1 cellular context compared by ENCODE assay signal in the genomic region with DNA sequence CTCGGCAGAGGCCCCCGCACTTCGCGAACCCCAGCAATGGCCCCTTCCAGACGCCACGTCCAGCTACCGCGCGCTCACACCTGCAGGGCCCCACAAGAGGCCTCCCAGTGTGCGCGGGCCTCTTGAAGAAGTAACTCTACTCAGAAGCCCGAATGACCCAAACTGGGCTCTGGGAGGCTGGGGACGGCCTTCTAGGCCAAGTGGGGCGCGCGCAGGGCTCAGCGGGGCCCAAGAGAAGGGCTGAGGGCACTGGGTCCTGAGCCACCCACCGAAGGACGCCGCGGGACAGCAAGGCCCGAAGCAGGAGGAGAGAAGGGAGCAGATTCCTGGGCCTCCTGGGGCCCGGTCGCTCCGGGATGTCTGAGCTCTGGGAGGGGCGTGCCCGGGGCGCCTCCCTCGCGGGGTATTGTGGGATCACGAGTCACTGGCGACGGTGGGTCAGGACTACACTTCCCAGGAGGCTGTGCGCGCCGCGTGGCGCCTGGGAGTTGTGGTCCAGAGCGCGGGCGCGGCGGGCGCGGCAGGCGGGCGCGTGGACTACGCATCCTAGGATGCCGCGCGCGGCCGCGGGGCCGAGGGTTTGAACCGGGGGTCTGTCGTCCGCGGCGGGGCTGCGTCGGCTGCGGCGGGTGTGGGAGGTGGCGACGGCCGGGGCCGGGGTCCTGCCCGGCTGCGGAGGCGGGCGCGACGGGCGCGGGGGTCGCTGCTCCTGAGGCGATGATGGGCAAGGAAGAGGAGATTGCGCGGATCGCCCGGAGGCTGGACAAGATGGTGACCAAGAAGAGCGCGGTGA.
TF ChIP-seq lines count a peak whose summit lies in the region.

A gene (plus strand): TSS at position 603 of the 793 bp plus-strand sequence. CDS start 115 bp downstream, at position 718.

TF ChIP-seq in HEK293, 187 proteins besides CTCF, POLR2A, EP300 and RAD21 (continued from another document and continues in another):
- TF ChIP-seq, protein P1, sequence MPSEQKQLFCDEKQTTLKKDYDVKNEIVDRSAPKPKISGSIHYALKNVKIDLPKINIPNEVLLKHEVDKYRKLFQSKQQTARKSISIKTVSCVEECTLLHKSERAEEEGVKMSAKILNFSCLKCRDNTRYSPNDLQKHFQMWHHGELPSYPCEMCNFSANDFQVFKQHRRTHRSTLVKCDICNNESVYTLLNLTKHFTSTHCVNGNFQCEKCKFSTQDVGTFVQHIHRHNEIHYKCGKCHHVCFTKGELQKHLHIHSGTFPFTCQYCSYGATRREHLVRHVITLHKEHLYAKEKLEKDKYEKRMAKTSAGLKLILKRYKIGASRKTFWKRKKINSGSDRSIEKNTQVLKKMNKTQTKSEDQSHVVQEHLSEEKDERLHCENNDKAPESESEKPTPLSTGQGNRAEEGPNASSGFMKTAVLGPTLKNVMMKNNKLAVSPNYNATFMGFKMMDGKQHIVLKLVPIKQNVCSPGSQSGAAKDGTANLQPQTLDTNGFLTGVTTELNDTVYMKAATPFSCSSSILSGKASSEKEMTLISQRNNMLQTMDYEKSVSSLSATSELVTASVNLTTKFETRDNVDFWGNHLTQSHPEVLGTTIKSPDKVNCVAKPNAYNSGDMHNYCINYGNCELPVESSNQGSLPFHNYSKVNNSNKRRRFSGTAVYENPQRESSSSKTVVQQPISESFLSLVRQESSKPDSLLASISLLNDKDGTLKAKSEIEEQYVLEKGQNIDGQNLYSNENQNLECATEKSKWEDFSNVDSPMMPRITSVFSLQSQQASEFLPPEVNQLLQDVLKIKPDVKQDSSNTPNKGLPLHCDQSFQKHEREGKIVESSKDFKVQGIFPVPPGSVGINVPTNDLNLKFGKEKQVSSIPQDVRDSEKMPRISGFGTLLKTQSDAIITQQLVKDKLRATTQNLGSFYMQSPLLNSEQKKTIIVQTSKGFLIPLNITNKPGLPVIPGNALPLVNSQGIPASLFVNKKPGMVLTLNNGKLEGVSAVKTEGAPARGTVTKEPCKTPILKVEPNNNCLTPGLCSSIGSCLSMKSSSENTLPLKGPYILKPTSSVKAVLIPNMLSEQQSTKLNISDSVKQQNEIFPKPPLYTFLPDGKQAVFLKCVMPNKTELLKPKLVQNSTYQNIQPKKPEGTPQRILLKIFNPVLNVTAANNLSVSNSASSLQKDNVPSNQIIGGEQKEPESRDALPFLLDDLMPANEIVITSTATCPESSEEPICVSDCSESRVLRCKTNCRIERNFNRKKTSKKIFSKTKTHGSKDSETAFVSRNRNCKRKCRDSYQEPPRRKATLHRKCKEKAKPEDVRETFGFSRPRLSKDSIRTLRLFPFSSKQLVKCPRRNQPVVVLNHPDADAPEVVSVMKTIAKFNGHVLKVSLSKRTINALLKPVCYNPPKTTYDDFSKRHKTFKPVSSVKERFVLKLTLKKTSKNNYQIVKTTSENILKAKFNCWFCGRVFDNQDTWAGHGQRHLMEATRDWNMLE (tag by site-specific recombination; conservative IDR thresholded peaks at IDR 0.05; ENCODE audit: low read depth), result no peak
- TF ChIP-seq ZNF529 (tag by site-specific recombination; IDR thresholded peaks at IDR 0.05; ENCODE audit: insufficient replicate concordance) (no peak), ZNF37A (tag by site-specific recombination; IDR thresholded peaks at IDR 0.05) (no peak), ZNF426 (tag by site-specific recombination; IDR thresholded peaks at IDR 0.05) (no peak), ZNF302 (tag by site-specific recombination; IDR thresholded peaks at IDR 0.05; ENCODE audit: low read depth) (no peak), ZNF560 (tag by site-specific recombination; IDR thresholded peaks at IDR 0.05; ENCODE audit: borderline replicate concordance) (no peak), GLI2 (tag by site-specific recombination; IDR thresholded peaks at IDR 0.05; ENCODE audit: borderline replicate concordance, low read depth) (no peak), MZF1 (tag by site-specific recombination; IDR thresholded peaks at IDR 0.05; ENCODE audit: borderline replicate concordance) (no peak), ZXDB (tag by site-specific recombination; IDR thresholded peaks at IDR 0.05) (peak; percentile 81), ZNF23 (tag by site-specific recombination; IDR thresholded peaks at IDR 0.05; ENCODE audit: borderline replicate concordance) (no peak), HOXA7 (CRISPR knock-in tag; IDR thresholded peaks at IDR 0.05; ENCODE audit: borderline replicate concordance) (no peak), ZBTB20 (tag by site-specific recombination; IDR thresholded peaks at IDR 0.05) (peak; percentile 100), ZNF548 (tag by site-specific recombination; IDR thresholded peaks at IDR 0.05) (no peak), GLIS2 (tag by site-specific recombination; IDR thresholded peaks at IDR 0.05) (peak; percentile 77), OVOL3 (tag by site-specific recombination; IDR thresholded peaks at IDR 0.05) (no peak), ZNF169 (tag by site-specific recombination; IDR thresholded peaks at IDR 0.05) (no peak), ZNF660 (tag by site-specific recombination; IDR thresholded peaks at IDR 0.05) (no peak), GFI1B (tag by site-specific recombination; IDR thresholded peaks at IDR 0.05) (no peak), ZNF394 (tag by site-specific recombination; IDR thresholded peaks at IDR 0.05; ENCODE audit: borderline replicate concordance) (no peak; the same call in 1 of the 2 replicates), ZNF221 (tag by site-specific recombination; IDR thresholded peaks at IDR 0.05; ENCODE audit: borderline replicate concordance) (no peak), ZNF248 (tag by site-specific recombination; IDR thresholded peaks at IDR 0.05) (no peak), ZFP3 (tag by site-specific recombination; IDR thresholded peaks at IDR 0.05; ENCODE audit: low read depth) (no peak), ZNF48 (tag by site-specific recombination; IDR thresholded peaks at IDR 0.05) (no peak), ZNF473 (tag by site-specific recombination; IDR thresholded peaks at IDR 0.05) (no peak), ZNF350 (tag by site-specific recombination; IDR thresholded peaks at IDR 0.05) (no peak), SP3 (tag by site-specific recombination; IDR thresholded peaks at IDR 0.05) (peak; percentile 85), SALL2 (tag by site-specific recombination; IDR thresholded peaks at IDR 0.05; ENCODE audit: borderline replicate concordance) (no peak), HOXD13 (CRISPR knock-in tag; IDR thresholded peaks at IDR 0.05; ENCODE audit: borderline replicate concordance) (no peak), KLF1 (tag by site-specific recombination; IDR thresholded peaks at IDR 0.05) (peak; percentile 82), ZNF157 (tag by site-specific recombination; IDR thresholded peaks at IDR 0.05) (no peak), ZNF174 (tag by site-specific recombination; IDR thresholded peaks at IDR 0.05) (no peak), ZNF341 (tag by site-specific recombination; IDR thresholded peaks at IDR 0.05; ENCODE audit: low read depth) (no peak), ZNF658 (tag by site-specific recombination; IDR thresholded peaks at IDR 0.05) (no peak), ZNF133 (tag by site-specific recombination; IDR thresholded peaks at IDR 0.05) (no peak)
- TF ChIP-seq, protein P2, sequence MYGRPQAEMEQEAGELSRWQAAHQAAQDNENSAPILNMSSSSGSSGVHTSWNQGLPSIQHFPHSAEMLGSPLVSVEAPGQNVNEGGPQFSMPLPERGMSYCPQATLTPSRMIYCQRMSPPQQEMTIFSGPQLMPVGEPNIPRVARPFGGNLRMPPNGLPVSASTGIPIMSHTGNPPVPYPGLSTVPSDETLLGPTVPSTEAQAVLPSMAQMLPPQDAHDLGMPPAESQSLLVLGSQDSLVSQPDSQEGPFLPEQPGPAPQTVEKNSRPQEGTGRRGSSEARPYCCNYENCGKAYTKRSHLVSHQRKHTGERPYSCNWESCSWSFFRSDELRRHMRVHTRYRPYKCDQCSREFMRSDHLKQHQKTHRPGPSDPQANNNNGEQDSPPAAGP (tag by site-specific recombination; IDR thresholded peaks at IDR 0.05), result peak; percentile 50; the same call in 1 of the 2 replicates
- TF ChIP-seq, protein P3, sequence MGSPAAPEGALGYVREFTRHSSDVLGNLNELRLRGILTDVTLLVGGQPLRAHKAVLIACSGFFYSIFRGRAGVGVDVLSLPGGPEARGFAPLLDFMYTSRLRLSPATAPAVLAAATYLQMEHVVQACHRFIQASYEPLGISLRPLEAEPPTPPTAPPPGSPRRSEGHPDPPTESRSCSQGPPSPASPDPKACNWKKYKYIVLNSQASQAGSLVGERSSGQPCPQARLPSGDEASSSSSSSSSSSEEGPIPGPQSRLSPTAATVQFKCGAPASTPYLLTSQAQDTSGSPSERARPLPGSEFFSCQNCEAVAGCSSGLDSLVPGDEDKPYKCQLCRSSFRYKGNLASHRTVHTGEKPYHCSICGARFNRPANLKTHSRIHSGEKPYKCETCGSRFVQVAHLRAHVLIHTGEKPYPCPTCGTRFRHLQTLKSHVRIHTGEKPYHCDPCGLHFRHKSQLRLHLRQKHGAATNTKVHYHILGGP (tag by site-specific recombination; IDR thresholded peaks at IDR 0.05), result no peak
- TF ChIP-seq, protein P4, sequence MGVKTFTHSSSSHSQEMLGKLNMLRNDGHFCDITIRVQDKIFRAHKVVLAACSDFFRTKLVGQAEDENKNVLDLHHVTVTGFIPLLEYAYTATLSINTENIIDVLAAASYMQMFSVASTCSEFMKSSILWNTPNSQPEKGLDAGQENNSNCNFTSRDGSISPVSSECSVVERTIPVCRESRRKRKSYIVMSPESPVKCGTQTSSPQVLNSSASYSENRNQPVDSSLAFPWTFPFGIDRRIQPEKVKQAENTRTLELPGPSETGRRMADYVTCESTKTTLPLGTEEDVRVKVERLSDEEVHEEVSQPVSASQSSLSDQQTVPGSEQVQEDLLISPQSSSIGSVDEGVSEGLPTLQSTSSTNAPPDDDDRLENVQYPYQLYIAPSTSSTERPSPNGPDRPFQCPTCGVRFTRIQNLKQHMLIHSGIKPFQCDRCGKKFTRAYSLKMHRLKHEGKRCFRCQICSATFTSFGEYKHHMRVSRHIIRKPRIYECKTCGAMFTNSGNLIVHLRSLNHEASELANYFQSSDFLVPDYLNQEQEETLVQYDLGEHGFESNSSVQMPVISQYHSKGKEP (tag by site-specific recombination; IDR thresholded peaks at IDR 0.05), result 0 out of 2 replicates have a peak, but pooled peaks have one; percentile 8
- TF ChIP-seq, protein P5, sequence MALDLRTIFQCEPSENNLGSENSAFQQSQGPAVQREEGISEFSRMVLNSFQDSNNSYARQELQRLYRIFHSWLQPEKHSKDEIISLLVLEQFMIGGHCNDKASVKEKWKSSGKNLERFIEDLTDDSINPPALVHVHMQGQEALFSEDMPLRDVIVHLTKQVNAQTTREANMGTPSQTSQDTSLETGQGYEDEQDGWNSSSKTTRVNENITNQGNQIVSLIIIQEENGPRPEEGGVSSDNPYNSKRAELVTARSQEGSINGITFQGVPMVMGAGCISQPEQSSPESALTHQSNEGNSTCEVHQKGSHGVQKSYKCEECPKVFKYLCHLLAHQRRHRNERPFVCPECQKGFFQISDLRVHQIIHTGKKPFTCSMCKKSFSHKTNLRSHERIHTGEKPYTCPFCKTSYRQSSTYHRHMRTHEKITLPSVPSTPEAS (tag by site-specific recombination; IDR thresholded peaks at IDR 0.05), result no peak
- TF ChIP-seq, protein P6, sequence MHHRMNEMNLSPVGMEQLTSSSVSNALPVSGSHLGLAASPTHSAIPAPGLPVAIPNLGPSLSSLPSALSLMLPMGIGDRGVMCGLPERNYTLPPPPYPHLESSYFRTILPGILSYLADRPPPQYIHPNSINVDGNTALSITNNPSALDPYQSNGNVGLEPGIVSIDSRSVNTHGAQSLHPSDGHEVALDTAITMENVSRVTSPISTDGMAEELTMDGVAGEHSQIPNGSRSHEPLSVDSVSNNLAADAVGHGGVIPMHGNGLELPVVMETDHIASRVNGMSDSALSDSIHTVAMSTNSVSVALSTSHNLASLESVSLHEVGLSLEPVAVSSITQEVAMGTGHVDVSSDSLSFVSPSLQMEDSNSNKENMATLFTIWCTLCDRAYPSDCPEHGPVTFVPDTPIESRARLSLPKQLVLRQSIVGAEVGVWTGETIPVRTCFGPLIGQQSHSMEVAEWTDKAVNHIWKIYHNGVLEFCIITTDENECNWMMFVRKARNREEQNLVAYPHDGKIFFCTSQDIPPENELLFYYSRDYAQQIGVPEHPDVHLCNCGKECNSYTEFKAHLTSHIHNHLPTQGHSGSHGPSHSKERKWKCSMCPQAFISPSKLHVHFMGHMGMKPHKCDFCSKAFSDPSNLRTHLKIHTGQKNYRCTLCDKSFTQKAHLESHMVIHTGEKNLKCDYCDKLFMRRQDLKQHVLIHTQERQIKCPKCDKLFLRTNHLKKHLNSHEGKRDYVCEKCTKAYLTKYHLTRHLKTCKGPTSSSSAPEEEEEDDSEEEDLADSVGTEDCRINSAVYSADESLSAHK (tag by site-specific recombination; IDR thresholded peaks at IDR 0.05), result no peak
- TF ChIP-seq, protein P7, sequence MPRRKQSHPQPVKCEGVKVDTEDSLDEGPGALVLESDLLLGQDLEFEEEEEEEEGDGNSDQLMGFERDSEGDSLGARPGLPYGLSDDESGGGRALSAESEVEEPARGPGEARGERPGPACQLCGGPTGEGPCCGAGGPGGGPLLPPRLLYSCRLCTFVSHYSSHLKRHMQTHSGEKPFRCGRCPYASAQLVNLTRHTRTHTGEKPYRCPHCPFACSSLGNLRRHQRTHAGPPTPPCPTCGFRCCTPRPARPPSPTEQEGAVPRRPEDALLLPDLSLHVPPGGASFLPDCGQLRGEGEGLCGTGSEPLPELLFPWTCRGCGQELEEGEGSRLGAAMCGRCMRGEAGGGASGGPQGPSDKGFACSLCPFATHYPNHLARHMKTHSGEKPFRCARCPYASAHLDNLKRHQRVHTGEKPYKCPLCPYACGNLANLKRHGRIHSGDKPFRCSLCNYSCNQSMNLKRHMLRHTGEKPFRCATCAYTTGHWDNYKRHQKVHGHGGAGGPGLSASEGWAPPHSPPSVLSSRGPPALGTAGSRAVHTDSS (tag by site-specific recombination; IDR thresholded peaks at IDR 0.05), result no peak
- TF ChIP-seq, protein P8, sequence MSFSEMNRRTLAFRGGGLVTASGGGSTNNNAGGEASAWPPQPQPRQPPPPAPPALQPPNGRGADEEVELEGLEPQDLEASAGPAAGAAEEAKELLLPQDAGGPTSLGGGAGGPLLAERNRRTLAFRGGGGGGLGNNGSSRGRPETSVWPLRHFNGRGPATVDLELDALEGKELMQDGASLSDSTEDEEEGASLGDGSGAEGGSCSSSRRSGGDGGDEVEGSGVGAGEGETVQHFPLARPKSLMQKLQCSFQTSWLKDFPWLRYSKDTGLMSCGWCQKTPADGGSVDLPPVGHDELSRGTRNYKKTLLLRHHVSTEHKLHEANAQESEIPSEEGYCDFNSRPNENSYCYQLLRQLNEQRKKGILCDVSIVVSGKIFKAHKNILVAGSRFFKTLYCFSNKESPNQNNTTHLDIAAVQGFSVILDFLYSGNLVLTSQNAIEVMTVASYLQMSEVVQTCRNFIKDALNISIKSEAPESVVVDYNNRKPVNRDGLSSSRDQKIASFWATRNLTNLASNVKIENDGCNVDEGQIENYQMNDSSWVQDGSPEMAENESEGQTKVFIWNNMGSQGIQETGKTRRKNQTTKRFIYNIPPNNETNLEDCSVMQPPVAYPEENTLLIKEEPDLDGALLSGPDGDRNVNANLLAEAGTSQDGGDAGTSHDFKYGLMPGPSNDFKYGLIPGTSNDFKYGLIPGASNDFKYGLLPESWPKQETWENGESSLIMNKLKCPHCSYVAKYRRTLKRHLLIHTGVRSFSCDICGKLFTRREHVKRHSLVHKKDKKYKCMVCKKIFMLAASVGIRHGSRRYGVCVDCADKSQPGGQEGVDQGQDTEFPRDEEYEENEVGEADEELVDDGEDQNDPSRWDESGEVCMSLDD (tag by site-specific recombination; IDR thresholded peaks at IDR 0.05), result peak; percentile 68
